ENCODE assay signal across 18 cellular contexts in genomic region chr3:174099724-174100123, GRCh38.
"Had no signal": no experiment of that assay in that cellular context is flagged by ENCODE, and none has a peak within 500 bp of the region (broad histone marks: within the 10 kb centered on the region; RNA-seq: fewer than 3 reads in every experiment).

No MANE protein-coding gene starts in this region.

- H3K4me3 ChIP-seq: dorsolateral prefrontal cortex, heart right ventricle, sigmoid colon, stomach, thoracic aorta, transverse colon had no signal

- ATAC-seq: heart right ventricle; naive thymus-derived CD4-positive, alpha-beta T cell had no signal

- H3K9me3 ChIP-seq: heart right ventricle, neutrophil, sigmoid colon, stomach, thoracic aorta, transverse colon had no signal

- H3K27ac ChIP-seq: dorsolateral prefrontal cortex, heart right ventricle, neutrophil, sigmoid colon, stomach, thoracic aorta, transverse colon had no signal

- DNase-seq: cortex of kidney; dorsolateral prefrontal cortex; effector CD8-positive, alpha-beta T cell; heart right ventricle; hypothalamus; kidney glomerular epithelial cell; mesendoderm; naive thymus-derived CD4-positive, alpha-beta T cell; nephron progenitor cell; sigmoid colon; small intestine; stimulated activated CD4-positive, alpha-beta T cell treated with anti-CD3 and anti-CD28 coated beads, Interleukin-12 subunit alpha, Interleukin-12 subunit beta, amount 100 ng/mL, for 4 hours; stimulated activated naive CD4-positive, alpha-beta T cell; stomach; substantia nigra; transverse colon had no signal

- H3K36me3 ChIP-seq: heart right ventricle, neutrophil, sigmoid colon, stomach, thoracic aorta, transverse colon had no signal

- H3K27me3 ChIP-seq: dorsolateral prefrontal cortex, heart right ventricle, neutrophil, sigmoid colon, stomach, transverse colon had no signal

- H3K4me1 ChIP-seq: heart right ventricle, sigmoid colon, stomach, transverse colon had no signal
